ENCODE assay signal across 8 cellular contexts in genomic region chrX:123976671-123977316, GRCh38. TPM values are rescaled to one million over a fixed set of nuclear protein-coding genes. Genes with fewer than 3 reads are reported as not detected.
DNase-seq lines count a peak whose midpoint lies in the region; ATAC-seq and TF ChIP-seq lines count a peak whose summit lies in the region.

No MANE protein-coding gene starts in this region.

- no peaks in the 10 kb centered on the region for H3K36me3 Mint-ChIP-seq in activated naive CD4-positive, alpha-beta T cell treated with anti-CD3 and anti-CD28 coated beads, Interleukin-2, amount 50 U/mL, for 24 hours
- H3K36me3 Mint-ChIP-seq in stimulated activated naive CD8-positive, alpha-beta T cell treated with anti-CD3 and anti-CD28 coated beads, Interleukin-15, Interleukin-2, amounts not matched to agents 100 ng/mL and 50 ng/mL, for 24 hours (ENCODE audit: low read depth) = no peaks in the 10 kb centered on the region

- H3K36me3 ChIP-seq in fibroblast of lung (ENCODE audit: control insufficient read depth, insufficient read depth, low read length) = no peaks in the 10 kb centered on the region

- no peak overlapping the region for H3K4me2 ChIP-seq in fibroblast of lung (ENCODE audit: extremely low read depth, insufficient read depth, low read length)

- ATAC-seq in GM21717 (IDR thresholded peaks at IDR 0.05; ENCODE audit: unreplicated experiment) = no peak

- DNase-seq in activated naive CD4-positive, alpha-beta T cell treated with anti-CD3 and anti-CD28 coated beads, Interleukin-2, amount 50 U/mL, for 16 hours = no peak
- DNase-seq in RKO (ENCODE audit: low spot score) = peak; percentile 71
- DNase-seq in fibroblast of lung (ENCODE audit: low read depth in 2 of 2) = peak; percentile 30 to 68
- no peak for DNase-seq in NCI-H1436 (lab: John Stamatoyannopoulos, UW)
- no peak for DNase-seq in activated gamma-delta T cell (lab: John Stamatoyannopoulos, UW)

- peak overlapping the region; percentile 68 for H3K4me3 Mint-ChIP-seq in activated naive CD4-positive, alpha-beta T cell treated with anti-CD3 and anti-CD28 coated beads, Interleukin-2, amount 50 U/mL, for 24 hours
- H3K4me3 Mint-ChIP-seq in stimulated activated naive CD8-positive, alpha-beta T cell treated with anti-CD3 and anti-CD28 coated beads, Interleukin-15, Interleukin-2, amounts not matched to agents 100 ng/mL and 50 ng/mL, for 24 hours = peak overlapping the region; percentile 39

- peak overlapping the region; percentile 83 for H3K27ac Mint-ChIP-seq in activated naive CD4-positive, alpha-beta T cell treated with anti-CD3 and anti-CD28 coated beads, Interleukin-2, amount 50 U/mL, for 24 hours
- H3K27ac Mint-ChIP-seq in stimulated activated naive CD8-positive, alpha-beta T cell treated with anti-CD3 and anti-CD28 coated beads, Interleukin-15, Interleukin-2, amounts not matched to agents 100 ng/mL and 50 ng/mL, for 24 hours = peak overlapping the region; percentile 70

- no peaks in the 10 kb centered on the region for H3K4me1 ChIP-seq in fibroblast of lung (ENCODE audit: control insufficient read depth, extremely low read depth, insufficient read depth, low read length)

- no peak overlapping the region for H3K9ac ChIP-seq in fibroblast of lung (ENCODE audit: insufficient read depth, low read length)

- H3K9me3 ChIP-seq in fibroblast of lung (ENCODE audit: control insufficient read depth, insufficient read depth, low read depth, low read length) = no peaks in the 10 kb centered on the region

- peaks cover 72% of the 10 kb centered on the region for H3K79me2 ChIP-seq in fibroblast of lung (ENCODE audit: control insufficient read depth, insufficient read depth, low read length)

- TF ChIP-seq CTCF in fibroblast of lung (conservative IDR thresholded peaks at IDR 0.05 in 1 of 2, IDR thresholded peaks at IDR 0.05 in 1 of 2; ENCODE audit: low read depth in 1 of 2, low read length in 2 of 2) = peak; percentile 11 to 13

- H3K4me3 ChIP-seq in fibroblast of lung (replicated peaks in 1 of 4; ENCODE audit: control extremely low read depth in 1 of 4, insufficient read depth in 1 of 4, low read depth in 3 of 4, low read length in 4 of 4) = no peak overlapping the region

- H3K27me3 ChIP-seq in fibroblast of lung (ENCODE audit: control insufficient read depth, insufficient read depth, low read length) = no peaks in the 10 kb centered on the region

- H3K4me1 Mint-ChIP-seq in activated naive CD4-positive, alpha-beta T cell treated with anti-CD3 and anti-CD28 coated beads, Interleukin-2, amount 50 U/mL, for 24 hours = peaks cover 55% of the 10 kb centered on the region
- H3K4me1 Mint-ChIP-seq in stimulated activated naive CD8-positive, alpha-beta T cell treated with anti-CD3 and anti-CD28 coated beads, Interleukin-15, Interleukin-2, amounts not matched to agents 100 ng/mL and 50 ng/mL, for 24 hours (ENCODE audit: low read depth) = peaks cover 62% of the 10 kb centered on the region

- no peak overlapping the region for H3K27ac ChIP-seq in fibroblast of lung (ENCODE audit: insufficient read depth, low read length)

- H3K9me3 Mint-ChIP-seq in activated naive CD4-positive, alpha-beta T cell treated with anti-CD3 and anti-CD28 coated beads, Interleukin-2, amount 50 U/mL, for 24 hours = no peaks in the 10 kb centered on the region
- H3K9me3 Mint-ChIP-seq in stimulated activated naive CD8-positive, alpha-beta T cell treated with anti-CD3 and anti-CD28 coated beads, Interleukin-15, Interleukin-2, amounts not matched to agents 100 ng/mL and 50 ng/mL, for 24 hours = no peaks in the 10 kb centered on the region

- no peak overlapping the region for H2AFZ ChIP-seq in fibroblast of lung (ENCODE audit: low read length)

- no peaks in the 10 kb centered on the region for H4K20me1 ChIP-seq in fibroblast of lung (ENCODE audit: control insufficient read depth, extremely low read depth, insufficient read depth, low read length)

- H3K27me3 Mint-ChIP-seq in activated naive CD4-positive, alpha-beta T cell treated with anti-CD3 and anti-CD28 coated beads, Interleukin-2, amount 50 U/mL, for 24 hours = no peaks in the 10 kb centered on the region
- no peaks in the 10 kb centered on the region for H3K27me3 Mint-ChIP-seq in stimulated activated naive CD8-positive, alpha-beta T cell treated with anti-CD3 and anti-CD28 coated beads, Interleukin-15, Interleukin-2, amounts not matched to agents 100 ng/mL and 50 ng/mL, for 24 hours

RNA-seq across cellular contexts. Expression of gene STAG2, which starts 15.3 kb away (rescaled TPM):
- total RNA-seq in fibroblast of lung = 92.7 and 96.4 TPM in 2 replicates
- polyA plus RNA-seq in fibroblast of lung = 43.7 and 56.6 TPM in 2 replicates
- 31.3 and 41.8 TPM in 2 replicates for polyA plus RNA-seq in fibroblast of lung (2012)
- 4.8 and 9.0 TPM in 2 replicates for polyA minus RNA-seq in fibroblast of lung (ENCODE audit: low replicate concordance)

Comparison
In these comparisons a context has a peak if more than half of its experiments do, and no peak if none do; other contexts are left out.
1. DNase-seq: peak in RKO (single experiment) and fibroblast of lung (2 of 2); none in activated naive CD4-positive, alpha-beta T cell treated with anti-CD3 and anti-CD28 coated beads, Interleukin-2, amount 50 U/mL, for 16 hours (single experiment), NCI-H1436 (single experiment) and activated gamma-delta T cell (single experiment).